Comparison of ENCODE assay signal across 3 cellular contexts in genomic region chr1:192895487-192895886, GRCh38.
TF ChIP-seq lines count a peak whose summit lies in the region.

No MANE protein-coding gene starts in this region.

TF ChIP-seq in A549, 52 proteins besides CTCF, POLR2A, EP300 and RAD21:
- TF ChIP-seq MAFK (IDR thresholded peaks at IDR 0.05; ENCODE audit: partially characterized antibody) = peak; percentile 44
TF ChIP-seq in A549: peak in this region for 1; not testable (repeated sequence) for 51.

TF ChIP-seq in K562, 482 proteins besides CTCF, POLR2A, EP300 and RAD21:
- peak; percentile 35 for TF ChIP-seq ASH1L (IDR thresholded peaks at IDR 0.05; ENCODE audit: borderline replicate concordance, low read depth, partially characterized antibody)
- TF ChIP-seq C11orf30 (IDR thresholded peaks at IDR 0.05; ENCODE audit: low read depth) = peak; percentile 63; the same call in 1 of the 2 replicates
- TF ChIP-seq SRF (CRISPR knock-in tag; IDR thresholded peaks at IDR 0.05) = peak in 1 of 2 experiments; percentile 92; a peak in 1 of 4 replicates
- TF ChIP-seq MAFG (tag; conservative IDR thresholded peaks at IDR 0.05) = peak; percentile 57
- peak; percentile 82 for TF ChIP-seq ZNF316 (IDR thresholded peaks at IDR 0.05)
- peak; percentile 49 for TF ChIP-seq NFYB (IDR thresholded peaks at IDR 0.05; ENCODE audit: extremely low read depth, insufficient read length)
TF ChIP-seq in K562: peak in this region for 6; not testable (repeated sequence) for 476.

TF ChIP-seq in HepG2, 621 proteins besides CTCF, POLR2A, EP300 and RAD21:
- TF ChIP-seq MAFF (IDR thresholded peaks at IDR 0.05; ENCODE audit: low read depth, low read length) = 0 out of 2 replicates have a peak, but pooled peaks have one; percentile 11
